ENCODE assay signal across 12 cellular contexts in the genomic region with DNA sequence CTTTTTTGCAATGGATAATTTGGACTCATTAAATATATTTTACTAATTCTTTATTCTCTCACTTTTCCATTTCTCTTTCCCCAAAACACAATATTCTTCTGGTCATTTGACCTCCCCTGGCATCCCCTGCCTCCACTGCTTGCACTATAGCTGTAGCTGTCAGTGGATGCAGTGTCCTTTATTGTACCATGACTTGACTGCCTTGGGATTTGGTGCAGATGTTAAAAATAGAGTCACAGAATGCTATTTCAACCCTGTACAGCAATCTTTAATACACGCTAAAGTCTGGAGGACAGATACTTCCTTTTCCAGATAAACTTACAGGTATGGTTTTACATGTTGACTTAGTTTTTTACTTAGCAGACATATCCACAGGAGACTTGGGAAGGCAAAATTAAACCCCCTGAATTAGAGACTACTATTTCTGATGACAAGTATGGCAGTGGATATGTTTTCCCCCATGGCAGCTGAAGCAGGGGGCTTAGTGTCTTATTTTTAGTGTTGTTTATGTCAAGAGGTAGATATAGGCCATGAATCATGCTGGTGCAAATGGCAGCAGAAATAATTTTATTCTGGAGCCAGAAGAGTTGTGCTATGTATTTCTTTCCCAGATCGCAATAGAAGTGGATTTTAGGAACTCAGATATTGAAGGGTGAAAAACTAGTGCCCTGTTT.
A peak's percentile ranks its signal among the peaks of the same experiment; 100 is the strongest.
DNase-seq lines count a peak whose midpoint lies in the region; ATAC-seq and TF ChIP-seq lines count a peak whose summit lies in the region.
"Had no signal": no experiment of that assay in that cellular context is flagged by ENCODE, and none has a peak within 500 bp of the region (broad histone marks: within the 10 kb centered on the region; RNA-seq: fewer than 3 reads in every experiment).

No MANE protein-coding gene starts in this region.

- intact Hi-C loops in heart right ventricle (cut with DNase I) = no loop called here
- intact Hi-C loops in gastrocnemius medialis (cut with DNase I; ENCODE audit: low total_unique reads) = no loop called here

- H3K18ac ChIP-seq in mesenchymal stem cell (ENCODE audit: low read depth in 1 of 2, low read length in 2 of 2) = no peak overlapping the region

- no peak overlapping the region for H2BK5ac ChIP-seq in mesenchymal stem cell (ENCODE audit: low read depth, low read length, poor library complexity, severe bottlenecking)

- peaks cover 0 to 3% (median 0%) of the 10 kb centered on the region in 9 donors for H3K4me1 ChIP-seq in heart right ventricle
- peaks cover 0 to 5% of the 10 kb centered on the region in 2 donors for H3K4me1 ChIP-seq in right atrium auricular region
- peaks cover 14 to 16% of the 10 kb centered on the region in 2 donors for H3K4me1 ChIP-seq in gastrocnemius medialis
- H3K4me1 ChIP-seq in suprapubic skin = no peaks in the 10 kb centered on the region
- no peaks in the 10 kb centered on the region for H3K4me1 ChIP-seq in mesenchymal stem cell (ENCODE audit: control insufficient read depth, insufficient read depth, low read depth, low read length)

- H3K14ac ChIP-seq in mesenchymal stem cell (ENCODE audit: low read length in 2 of 2) = no peak overlapping the region

- H2BK120ac ChIP-seq in mesenchymal stem cell (ENCODE audit: low read depth, low read length) = no peak overlapping the region

- in situ Hi-C loops in gastrocnemius medialis (cut with MboI; ENCODE audit: low sequenced_read_pairs in 4 of 4) = no loop called here

- TF ChIP-seq EP300 in suprapubic skin (IDR thresholded peaks at IDR 0.05) = no peak

- no peak overlapping the region for H3K4ac ChIP-seq in mesenchymal stem cell (ENCODE audit: low read depth in 1 of 2, low read length in 2 of 2)

- no peaks in the 10 kb centered on the region for H3K79me1 ChIP-seq in mesenchymal stem cell (replicated peaks; ENCODE audit: low read length, poor library complexity, severe bottlenecking)

- H3K27me3 ChIP-seq in heart right ventricle (no peaks in the 10 kb centered on the region), right atrium auricular region (no peaks in the 10 kb centered on the region), gastrocnemius medialis (no peaks in the 10 kb centered on the region), suprapubic skin (no peaks in the 10 kb centered on the region), mesenchymal stem cell (ENCODE audit: control insufficient read depth in 1 of 2, insufficient read depth in 1 of 2, low read length in 2 of 2) (no peaks in the 10 kb centered on the region)

- peak; percentile 37 to 98 (median 84) for ATAC-seq in heart right ventricle
- peak; percentile 82 to 91 for ATAC-seq in gastrocnemius medialis

- no peak overlapping the region for H3K4me2 ChIP-seq in mesenchymal stem cell (ENCODE audit: low read length, poor library complexity, severe bottlenecking)

- no peaks in the 10 kb centered on the region for H3K36me3 ChIP-seq in heart right ventricle
- no peaks in the 10 kb centered on the region for H3K36me3 ChIP-seq in right atrium auricular region
- H3K36me3 ChIP-seq in gastrocnemius medialis = no peaks in the 10 kb centered on the region
- H3K36me3 ChIP-seq in suprapubic skin = no peaks in the 10 kb centered on the region
- H3K36me3 ChIP-seq in mesenchymal stem cell (ENCODE audit: control insufficient read depth in 1 of 2, insufficient read depth in 2 of 2, low read depth in 1 of 2, low read length in 2 of 2) = no peaks in the 10 kb centered on the region

- no peaks in the 10 kb centered on the region for H3K9me3 ChIP-seq in heart right ventricle
- no peaks in the 10 kb centered on the region for H3K9me3 ChIP-seq in right atrium auricular region
- no peaks in the 10 kb centered on the region for H3K9me3 ChIP-seq in gastrocnemius medialis
- H3K9me3 ChIP-seq in suprapubic skin = no peaks in the 10 kb centered on the region
- no peaks in the 10 kb centered on the region for H3K9me3 ChIP-seq in mesenchymal stem cell (ENCODE audit: control insufficient read depth, low read length)

- WGBS in heart right ventricle, 2 donors = 43 to 56% methylated on average over 2 of the region's 2 CpGs
- WGBS in suprapubic skin = 71% methylated on average over 2 of the region's 2 CpGs
- WGBS in mesenchymal stem cell = 87% methylated on average over 1 of the region's 2 CpGs

- H2BK12ac ChIP-seq in mesenchymal stem cell (ENCODE audit: low read length in 2 of 2) = no peak overlapping the region

- no peak for TF ChIP-seq CTCF in heart right ventricle (IDR thresholded peaks at IDR 0.05)
- no peak for TF ChIP-seq CTCF in right atrium auricular region (IDR thresholded peaks at IDR 0.05)
- TF ChIP-seq CTCF in gastrocnemius medialis (IDR thresholded peaks at IDR 0.05 in 4 of 5, conservative IDR thresholded peaks at IDR 0.05 in 1 of 5) = no peak
- TF ChIP-seq CTCF in suprapubic skin (IDR thresholded peaks at IDR 0.05) = no peak

- no peak overlapping the region for H2BK15ac ChIP-seq in mesenchymal stem cell (ENCODE audit: low read depth, poor library complexity, severe bottlenecking)

- no peak overlapping the region for H3K23ac ChIP-seq in mesenchymal stem cell (ENCODE audit: low read length in 2 of 2)

- H4K91ac ChIP-seq in mesenchymal stem cell (ENCODE audit: low read length) = no peak overlapping the region

- DNase-seq in heart right ventricle (no peak), right atrium auricular region (ENCODE audit: low spot score) (no peak), myocyte (ENCODE audit: low read depth) (peak; percentile 5), gastrocnemius medialis (no peak), NCI-H146 treated with DMSO at 0.1 percent for 48 hours (lab: John Stamatoyannopoulos, UW; ENCODE audit: unreplicated experiment) (no peak), suprapubic skin (ENCODE audit: low spot score in 2 of 2) (no peak), mesenchymal stem cell (no peak)
- DNase-seq: C1 segment of cervical spinal cord; Calu3; CD4-positive, alpha-beta T cell; DMS 273 treated with DMSO at 0.1 percent for 48 hours; GM23248 had no signal

- H3K4me3 ChIP-seq in heart right ventricle (peak overlapping the region in 6 of 10 donors; percentile 8 to 32 (median 22)), right atrium auricular region (no peak overlapping the region), gastrocnemius medialis (peak overlapping the region in 3 of 4 donors; percentile 1 to 30 (median 27)), suprapubic skin (no peak overlapping the region), mesenchymal stem cell (ENCODE audit: insufficient read depth in 1 of 2, low read depth in 1 of 2, low read length in 2 of 2) (no peak overlapping the region)
- H3K4me3 ChIP-seq: GM23248 had no signal

- no peak for TF ChIP-seq POLR2A in gastrocnemius medialis (IDR thresholded peaks at IDR 0.05)
- no peak for TF ChIP-seq POLR2A in suprapubic skin (IDR thresholded peaks at IDR 0.05)

- H4K8ac ChIP-seq in mesenchymal stem cell (ENCODE audit: low read length) = no peak overlapping the region

- H3K27ac ChIP-seq in heart right ventricle (peak overlapping the region in 8 of 10 donors; percentile 9 to 80 (median 68)), right atrium auricular region (peak overlapping the region in 1 of 2 donors; percentile 71), gastrocnemius medialis (peak overlapping the region; percentile 46 to 80 (median 71)), suprapubic skin (no peak overlapping the region), mesenchymal stem cell (ENCODE audit: low read length, poor library complexity, severe bottlenecking) (no peak overlapping the region)
- H3K27ac ChIP-seq: GM23248 had no signal

- H2AK5ac ChIP-seq in mesenchymal stem cell (ENCODE audit: low read length, severe bottlenecking) = no peak overlapping the region

- H3K9ac ChIP-seq in mesenchymal stem cell (ENCODE audit: low read length) = no peak overlapping the region
- H3K9ac ChIP-seq: GM23248 had no signal

- no peak overlapping the region for H2AFZ ChIP-seq in mesenchymal stem cell (ENCODE audit: low read depth, low read length)
- H2AFZ ChIP-seq: GM23248 had no signal

Comparison
In these comparisons a context has a peak if more than half of its experiments do, and no peak if none do; other contexts are left out.
1. H3K4me3 ChIP-seq: peak in heart right ventricle (6 of 10) and gastrocnemius medialis (3 of 4); none in right atrium auricular region (0 of 2), suprapubic skin (single experiment) and mesenchymal stem cell (0 of 2).
2. H3K27ac ChIP-seq: peak in heart right ventricle (8 of 10) and gastrocnemius medialis (4 of 4); none in suprapubic skin (single experiment) and mesenchymal stem cell (single experiment).